15 cellular contexts compared by ENCODE assay signal in the genomic region with DNA sequence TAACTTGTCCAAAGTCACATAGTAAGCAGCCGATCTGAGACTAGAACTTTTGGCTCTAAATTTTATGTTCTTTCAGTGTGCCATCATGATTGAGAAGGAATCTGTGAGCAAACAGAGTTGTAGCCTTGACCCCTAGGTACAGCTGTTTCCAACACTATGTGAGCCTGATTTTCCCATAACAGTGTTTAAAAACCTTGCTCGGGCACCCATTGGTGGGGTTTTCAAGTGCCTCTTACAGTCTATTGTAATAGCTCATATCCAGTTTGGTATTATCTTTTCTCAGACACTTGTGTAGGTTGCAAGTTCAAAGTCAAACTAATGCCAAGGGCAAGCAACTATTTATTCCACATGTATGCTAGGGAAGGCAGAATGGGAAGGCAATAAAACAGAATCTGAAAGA.
A peak's percentile ranks its signal among the peaks of the same experiment; 100 is the strongest.
DNase-seq lines count a peak whose midpoint lies in the region; ATAC-seq and TF ChIP-seq lines count a peak whose summit lies in the region.
"Had no signal": no experiment of that assay in that cellular context is flagged by ENCODE, and none has a peak within 500 bp of the region (broad histone marks: within the 10 kb centered on the region; RNA-seq: fewer than 3 reads in every experiment).

No MANE protein-coding gene starts in this region.

- 0 out of 2 replicates have a peak overlapping the region, but pooled peaks have one; percentile 76 for H3K27ac ChIP-seq in SJSA1
- H3K27ac ChIP-seq in coronary artery, result peak overlapping the region; percentile 4 to 32
- no peak overlapping the region for H3K27ac ChIP-seq in stomach
- H3K27ac ChIP-seq: suprapubic skin had no signal

- TF ChIP-seq CTCF in coronary artery (IDR thresholded peaks at IDR 0.05) (no peak), stomach (IDR thresholded peaks at IDR 0.05) (no peak)

- intact Hi-C loops in Right ventricle myocardium superior (cut with DNase I) (no loop called here), Right ventricle myocardium inferior (cut with DNase I) (no loop called here), stomach (cut with DNase I; ENCODE audit: low total_unique reads) (no loop called here)

- no peak for DNase-seq in Right ventricle myocardium superior
- DNase-seq in Right ventricle myocardium inferior (ENCODE audit: missing footprints), result no peak
- no peak for DNase-seq in SJSA1 (ENCODE audit: low read depth in 1 of 2, low spot score in 2 of 2)
- DNase-seq in coronary artery (ENCODE audit: low spot score), result no peak
- no peak for DNase-seq in stimulated activated naive CD8-positive, alpha-beta T cell treated with anti-CD3 and anti-CD28 coated beads, Interleukin-15, Interleukin-2, amounts not matched to agents 100 U/mL and 50 U/mL, for 24 hours
- DNase-seq in stomach, result no peak
- DNase-seq: DMS53, endodermal cell, H7, NCI-H1092 had no signal

- peaks cover 25% of the 10 kb centered on the region for H3K4me1 ChIP-seq in SJSA1 (replicated peaks)
- H3K4me1 ChIP-seq in stomach, result peaks cover 0 to 30% (median 21%) of the 10 kb centered on the region in 4 donors

- ATAC-seq in Right ventricle myocardium superior (ENCODE audit: poor library complexity) (peak; percentile 53), Right ventricle myocardium inferior (no peak), HG02840 (IDR thresholded peaks at IDR 0.05; ENCODE audit: low FRiP score, unreplicated experiment) (no peak), HG03139 (IDR thresholded peaks at IDR 0.05; ENCODE audit: unreplicated experiment) (no peak)
- ATAC-seq in stimulated activated naive CD8-positive, alpha-beta T cell treated with anti-CD3 and anti-CD28 coated beads, Interleukin-15, Interleukin-2, amounts not matched to agents 100 U/mL and 50 U/mL, for 24 hours, result peak; percentile 44
- ATAC-seq: gastroesophageal sphincter, WTC11 had no signal

- H3K9me3 ChIP-seq in SJSA1 (replicated peaks) (no peaks in the 10 kb centered on the region), stomach (no peaks in the 10 kb centered on the region)
- H3K9me3 ChIP-seq: gastroesophageal sphincter, suprapubic skin had no signal

- H3K4me3 ChIP-seq in SJSA1 (no peak overlapping the region), coronary artery (no peak overlapping the region), stomach (no peak overlapping the region)
- H3K4me3 ChIP-seq: gastroesophageal sphincter, suprapubic skin had no signal

- TF ChIP-seq POLR2A in stomach (IDR thresholded peaks at IDR 0.05), result no peak

- H3K27me3 ChIP-seq in SJSA1 (replicated peaks) (no peaks in the 10 kb centered on the region), stomach (no peaks in the 10 kb centered on the region)
- H3K27me3 ChIP-seq: gastroesophageal sphincter, suprapubic skin had no signal

- H3K36me3 ChIP-seq in SJSA1 (no peaks in the 10 kb centered on the region), stomach (no peaks in the 10 kb centered on the region)
- H3K36me3 ChIP-seq: gastroesophageal sphincter, suprapubic skin had no signal

- 58 to 80% (median 72%) methylated on average over 2 of the region's 2 CpGs for WGBS in stomach, 5 donors

- no peak for TF ChIP-seq EP300 in stomach (IDR thresholded peaks at IDR 0.05)

Comparison
In these comparisons a context has a peak if more than half of its experiments do, and no peak if none do; other contexts are left out.
1. ATAC-seq: peak in Right ventricle myocardium superior (single experiment) and stimulated activated naive CD8-positive, alpha-beta T cell treated with anti-CD3 and anti-CD28 coated beads, Interleukin-15, Interleukin-2, amounts not matched to agents 100 U/mL and 50 U/mL, for 24 hours (single experiment); none in Right ventricle myocardium inferior (single experiment), HG02840 (single experiment) and HG03139 (single experiment).
2. H3K27ac ChIP-seq: peak in SJSA1 (single experiment) and coronary artery (2 of 2); none in stomach (0 of 5).